In genomic region chr15:43881944-43882343, GRCh38 we compare ENCODE assay signal across 9 cellular contexts. TPM values are rescaled to one million over a fixed set of nuclear protein-coding genes. Genes with fewer than 3 reads are reported as not detected.
A peak's percentile ranks its signal among the peaks of the same experiment; 100 is the strongest.
DNase-seq lines count a peak whose midpoint lies in the region; ATAC-seq and TF ChIP-seq lines count a peak whose summit lies in the region.
"Had no signal": no experiment of that assay in that cellular context is flagged by ENCODE, and none has a peak within 500 bp of the region (broad histone marks: within the 10 kb centered on the region; RNA-seq: fewer than 3 reads in every experiment).

No MANE protein-coding gene starts in this region.

- POLR2A ChIA-PET in naive thymus-derived CD8-positive, alpha-beta T cell (lab: Charles Lee): no interaction called here

- TF ChIP-seq CTCF in 22Rv1 (IDR thresholded peaks at IDR 0.05) (peak; percentile 78), GM10266 (IDR thresholded peaks at IDR 0.05; ENCODE audit: control insufficient read depth, insufficient read depth, low read depth, missing control alignments) (peak; percentile 37), RWPE2 (IDR thresholded peaks at IDR 0.05; ENCODE audit: poor library complexity, severe bottlenecking) (peak; percentile 75), left ventricle myocardium inferior (IDR thresholded peaks at IDR 0.05; ENCODE audit: borderline replicate concordance) (peak; percentile 57)

- no peaks in the 10 kb centered on the region for H3K27me3 Mint-ChIP-seq in naive thymus-derived CD8-positive, alpha-beta T cell

- peaks cover 0 to 3% (median 0%) of the 10 kb centered on the region in 4 donors for H3K4me1 Mint-ChIP-seq in naive thymus-derived CD8-positive, alpha-beta T cell

- peak overlapping the region in 1 of 10 donors; percentile 26 for H3K27ac Mint-ChIP-seq in naive thymus-derived CD8-positive, alpha-beta T cell

- ATAC-seq in RWPE2 (ENCODE audit: low read depth): 0 out of 3 replicates have a peak, but pooled peaks have one; percentile 12
- no peak for ATAC-seq in naive thymus-derived CD8-positive, alpha-beta T cell

- no peak overlapping the region for H3K27ac ChIP-seq in 22Rv1
- H3K27ac ChIP-seq in RWPE2 (ENCODE audit: poor library complexity, severe bottlenecking): no peak overlapping the region
- H3K27ac ChIP-seq in left ventricle myocardium inferior (replicated peaks): peak overlapping the region; percentile 93

- H3K36me3 ChIP-seq in RWPE2 (ENCODE audit: low read depth): peaks cover 59% of the 10 kb centered on the region
- H3K36me3 ChIP-seq in left ventricle myocardium inferior: no peaks in the 10 kb centered on the region

- no peaks in the 10 kb centered on the region for H3K9me3 ChIP-seq in RWPE2 (ENCODE audit: severe bottlenecking)
- H3K9me3 ChIP-seq in left ventricle myocardium inferior (replicated peaks): no peaks in the 10 kb centered on the region

- H3K4me3 ChIP-seq in RWPE2 (ENCODE audit: severe bottlenecking) (no peak overlapping the region), left ventricle myocardium inferior (no peak overlapping the region)

- intact Hi-C loops in left ventricle myocardium inferior (cut with micrococcal nuclease): no loop called here

- DNase-seq in GM10266 (ENCODE audit: extremely low spot score) (no peak), RWPE2 (ENCODE audit: low spot score) (peak; percentile 16), left ventricle myocardium inferior (no peak), NCI-H2227 (lab: John Stamatoyannopoulos, UW; ENCODE audit: unreplicated experiment) (no peak), LoVo (ENCODE audit: low spot score) (no peak), NCI-H2107 (lab: John Stamatoyannopoulos, UW) (no peak)
- no peak for DNase-seq in naive thymus-derived CD8-positive, alpha-beta T cell
- DNase-seq: midbrain had no signal

- no peaks in the 10 kb centered on the region for H3K4me1 ChIP-seq in RWPE2 (ENCODE audit: insufficient read depth, poor library complexity, severe bottlenecking)
- peaks cover 31% of the 10 kb centered on the region for H3K4me1 ChIP-seq in left ventricle myocardium inferior

- H3K4me3 Mint-ChIP-seq in naive thymus-derived CD8-positive, alpha-beta T cell: no peak overlapping the region

- H3K27me3 ChIP-seq in RWPE2 (ENCODE audit: insufficient read depth, poor library complexity, severe bottlenecking) (no peaks in the 10 kb centered on the region), left ventricle myocardium inferior (ENCODE audit: low read depth) (no peaks in the 10 kb centered on the region)

- H3K36me3 Mint-ChIP-seq in naive thymus-derived CD8-positive, alpha-beta T cell: peaks cover 0 to 3% (median 0%) of the 10 kb centered on the region in 3 donors

- H3K9me3 Mint-ChIP-seq in naive thymus-derived CD8-positive, alpha-beta T cell: no peaks in the 10 kb centered on the region

RNA-seq across cellular contexts. Expression of gene WDR76, which starts 55.1 kb away (rescaled TPM):
- 1.8 TPM for total RNA-seq in left ventricle myocardium inferior
- 10 to 100 TPM in 1 of 2 experiments, 1 to 10 TPM in 1; 8.6 to 12.3 TPM for total RNA-seq in naive thymus-derived CD8-positive, alpha-beta T cell
- 1 to 10 TPM; 5.3 to 7.3 (median 5.6) TPM for polyA plus RNA-seq in naive thymus-derived CD8-positive, alpha-beta T cell

RNA-seq across cellular contexts. Expression of gene MFAP1, which starts 57.5 kb away (rescaled TPM):
- total RNA-seq in left ventricle myocardium inferior: 20.4 TPM
- 10 to 100 TPM; 15.8 to 18.7 TPM for total RNA-seq in naive thymus-derived CD8-positive, alpha-beta T cell
- 10 to 100 TPM in 2 of 3 donors, 1 to 10 TPM in 1; 5.2 to 18.0 (median 10.4) TPM for polyA plus RNA-seq in naive thymus-derived CD8-positive, alpha-beta T cell
